ENCODE assay signal across 24 cellular contexts in the genomic region with DNA sequence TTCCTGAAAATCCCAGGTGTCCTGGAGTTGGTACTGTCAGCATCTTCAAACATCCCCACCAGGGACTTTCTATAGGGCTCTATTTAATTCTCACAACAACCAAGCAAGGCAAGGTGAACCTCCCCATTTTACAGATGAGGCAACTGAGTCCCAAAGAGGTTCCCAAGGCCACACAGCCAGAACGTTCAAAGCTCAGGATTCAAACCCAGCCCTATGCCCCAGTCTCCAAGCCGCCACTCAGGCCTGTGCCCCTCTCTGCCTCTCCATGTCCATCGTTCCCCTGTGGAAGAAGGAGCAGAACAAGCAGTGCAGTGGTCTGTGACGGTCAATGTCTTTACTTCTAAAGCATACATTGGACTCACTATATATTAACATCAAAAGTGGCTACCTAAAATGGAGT. TPM values are rescaled to one million over a fixed set of nuclear protein-coding genes. Genes with fewer than 3 reads are reported as not detected.
DNase-seq lines count a peak whose midpoint lies in the region; ATAC-seq and TF ChIP-seq lines count a peak whose summit lies in the region.
"Had no signal": no experiment of that assay in that cellular context is flagged by ENCODE, and none has a peak within 500 bp of the region (broad histone marks: within the 10 kb centered on the region; RNA-seq: fewer than 3 reads in every experiment).

No MANE protein-coding gene starts in this region.

- peaks cover 0 to 59% of the 10 kb centered on the region in 2 donors for H3K36me3 ChIP-seq in gastroesophageal sphincter

- no peak for TF ChIP-seq POLR2A in gastroesophageal sphincter (IDR thresholded peaks at IDR 0.05)

- TF ChIP-seq CTCF in RWPE1 (conservative IDR thresholded peaks at IDR 0.05; ENCODE audit: low read depth) = no peak
- TF ChIP-seq CTCF in glutamatergic neuron (IDR thresholded peaks at IDR 0.05; ENCODE audit: partially characterized antibody, unreplicated experiment) = no peak
- no peak for TF ChIP-seq CTCF in gastroesophageal sphincter (IDR thresholded peaks at IDR 0.05)

- no peak overlapping the region for H3K4me3 ChIP-seq in gastroesophageal sphincter
- H3K4me3 ChIP-seq: esophagus squamous epithelium, gastrocnemius medialis, lung, Peyer's patch, SJSA1, thoracic aorta had no signal

- H3K4me1 Mint-ChIP-seq in activated CD4-positive, alpha-beta T cell treated with anti-CD3 and anti-CD28 coated beads, Interleukin-2, amount 10 ng/mL, durations not matched to agents 7 days and 5 days = peaks cover 45% of the 10 kb centered on the region
- peaks cover 8% of the 10 kb centered on the region for H3K4me1 Mint-ChIP-seq in glutamatergic neuron (ENCODE audit: low read depth, unreplicated experiment)
- H3K4me1 Mint-ChIP-seq in stimulated activated effector memory CD8-positive, alpha-beta T cell treated with anti-CD3 and anti-CD28 coated beads, Interleukin-12 subunit alpha, Interleukin-12 subunit beta, amount 100 ng/mL, for 72 hours = peaks cover 52% of the 10 kb centered on the region

- peak overlapping the region; percentile 61; the same call in 1 of the 2 replicates for H3K27ac ChIP-seq in RWPE1
- no peak overlapping the region for H3K27ac ChIP-seq in gastroesophageal sphincter
- H3K27ac ChIP-seq: esophagus squamous epithelium, gastrocnemius medialis, Peyer's patch, SJSA1, thoracic aorta had no signal

- H3K36me3 Mint-ChIP-seq in activated CD4-positive, alpha-beta T cell treated with anti-CD3 and anti-CD28 coated beads, Interleukin-2, amount 10 ng/mL, durations not matched to agents 7 days and 5 days (ENCODE audit: low read depth) = peaks cover 33% of the 10 kb centered on the region
- no peaks in the 10 kb centered on the region for H3K36me3 Mint-ChIP-seq in glutamatergic neuron (ENCODE audit: unreplicated experiment)
- H3K36me3 Mint-ChIP-seq in stimulated activated effector memory CD8-positive, alpha-beta T cell treated with anti-CD3 and anti-CD28 coated beads, Interleukin-12 subunit alpha, Interleukin-12 subunit beta, amount 100 ng/mL, for 72 hours = peaks cover 36% of the 10 kb centered on the region

- H3K4me3 Mint-ChIP-seq in activated CD4-positive, alpha-beta T cell treated with anti-CD3 and anti-CD28 coated beads, Interleukin-2, amount 10 ng/mL, durations not matched to agents 7 days and 5 days = no peak overlapping the region
- no peak overlapping the region for H3K4me3 Mint-ChIP-seq in glutamatergic neuron (ENCODE audit: unreplicated experiment)
- H3K4me3 Mint-ChIP-seq in stimulated activated effector memory CD8-positive, alpha-beta T cell treated with anti-CD3 and anti-CD28 coated beads, Interleukin-12 subunit alpha, Interleukin-12 subunit beta, amount 100 ng/mL, for 72 hours = no peak overlapping the region
- H3K4me3 Mint-ChIP-seq: stimulated activated memory B cell treated with anti-CD40 and anti-IgM and Interleukin-4, amounts not matched to agents 10 μg/mL and 1 μg/mL and 100 μg/mL, for 72 hours had no signal

- TF ChIP-seq EP300 in gastroesophageal sphincter (IDR thresholded peaks at IDR 0.05) = no peak

- H3K9me3 ChIP-seq in gastroesophageal sphincter = no peaks in the 10 kb centered on the region
- H3K9me3 ChIP-seq: esophagus squamous epithelium, gastrocnemius medialis, Peyer's patch, SJSA1, thoracic aorta had no signal

- no peaks in the 10 kb centered on the region for H3K27me3 Mint-ChIP-seq in activated CD4-positive, alpha-beta T cell treated with anti-CD3 and anti-CD28 coated beads, Interleukin-2, amount 10 ng/mL, durations not matched to agents 7 days and 5 days
- peaks cover 5% of the 10 kb centered on the region for H3K27me3 Mint-ChIP-seq in glutamatergic neuron (ENCODE audit: unreplicated experiment)
- H3K27me3 Mint-ChIP-seq: brain; stimulated activated memory B cell treated with anti-CD40 and anti-IgM and Interleukin-4, amounts not matched to agents 10 μg/mL and 1 μg/mL and 100 μg/mL, for 72 hours had no signal

- no peaks in the 10 kb centered on the region for H3K27me3 ChIP-seq in gastroesophageal sphincter
- H3K27me3 ChIP-seq: esophagus squamous epithelium, gastrocnemius medialis, Peyer's patch, SJSA1 had no signal

- WGBS in gastroesophageal sphincter (ENCODE audit: low coverage in 1 of 2), 2 donors = 81% methylated on average over 4 of the region's 4 CpGs; no CpG with 5 or more reads in 1 of the 2 donors

- H3K9me3 Mint-ChIP-seq in activated CD4-positive, alpha-beta T cell treated with anti-CD3 and anti-CD28 coated beads, Interleukin-2, amount 10 ng/mL, durations not matched to agents 7 days and 5 days = no peaks in the 10 kb centered on the region
- peaks cover 10% of the 10 kb centered on the region for H3K9me3 Mint-ChIP-seq in glutamatergic neuron (ENCODE audit: unreplicated experiment)
- H3K9me3 Mint-ChIP-seq in stimulated activated effector memory CD8-positive, alpha-beta T cell treated with anti-CD3 and anti-CD28 coated beads, Interleukin-12 subunit alpha, Interleukin-12 subunit beta, amount 100 ng/mL, for 72 hours = no peaks in the 10 kb centered on the region
- H3K9me3 Mint-ChIP-seq: brain; stimulated activated memory B cell treated with anti-CD40 and anti-IgM and Interleukin-4, amounts not matched to agents 10 μg/mL and 1 μg/mL and 100 μg/mL, for 72 hours; T-helper 1 cell treated with Interleukin-12 subunit alpha and Interleukin-12 subunit beta and Interleukin-4 antibody, amounts not matched to agents 30 μg/mL and 1 μg/mL, for 36 hours had no signal

- ATAC-seq in stimulated activated effector memory CD8-positive, alpha-beta T cell treated with anti-CD3 and anti-CD28 coated beads, Interleukin-12 subunit alpha, Interleukin-12 subunit beta, amount 100 ng/mL, for 72 hours = no peak
- no peak for ATAC-seq in gastroesophageal sphincter
- no peak for ATAC-seq in GM21367 (IDR thresholded peaks at IDR 0.05; ENCODE audit: unreplicated experiment)
- ATAC-seq: gastrocnemius medialis had no signal

- POLR2A ChIA-PET in activated CD4-positive, alpha-beta T cell treated with anti-CD3 and anti-CD28 coated beads, Interleukin-2, amount 10 ng/mL, durations not matched to agents 7 days and 5 days (lab: Charles Lee) = no interaction called here
- POLR2A ChIA-PET in RWPE1 (lab: Yijun Ruan, JAX; ENCODE audit: low non-redundant PET) = no interaction called here

- peak overlapping the region; percentile 39 for H3K27ac Mint-ChIP-seq in activated CD4-positive, alpha-beta T cell treated with anti-CD3 and anti-CD28 coated beads, Interleukin-2, amount 10 ng/mL, durations not matched to agents 7 days and 5 days
- no peak overlapping the region for H3K27ac Mint-ChIP-seq in glutamatergic neuron (ENCODE audit: unreplicated experiment)
- H3K27ac Mint-ChIP-seq in stimulated activated effector memory CD8-positive, alpha-beta T cell treated with anti-CD3 and anti-CD28 coated beads, Interleukin-12 subunit alpha, Interleukin-12 subunit beta, amount 100 ng/mL, for 72 hours = peak overlapping the region; percentile 76
- H3K27ac Mint-ChIP-seq: stimulated activated memory B cell treated with anti-CD40 and anti-IgM and Interleukin-4, amounts not matched to agents 10 μg/mL and 1 μg/mL and 100 μg/mL, for 72 hours; T-helper 1 cell treated with Interleukin-12 subunit alpha and Interleukin-12 subunit beta and Interleukin-4 antibody, amounts not matched to agents 30 μg/mL and 1 μg/mL, for 36 hours had no signal

- peaks cover 0 to 29% (median 14%) of the 10 kb centered on the region in 3 donors for H3K4me1 ChIP-seq in gastroesophageal sphincter

- CTCF ChIA-PET in activated CD4-positive, alpha-beta T cell treated with anti-CD3 and anti-CD28 coated beads, Interleukin-2, amount 10 ng/mL, durations not matched to agents 7 days and 5 days (lab: Charles Lee) = interaction anchor here (0.8 kb wide), 1 partner anchor 10 kb away, joined by 4 read pairs; no protein-coding TSS in a partner anchor
- CTCF ChIA-PET in RWPE1 (lab: Yijun Ruan, JAX) = interaction anchor here (1.6 kb wide), 1 partner anchor 88 kb away, joined by 6 read pairs; no protein-coding TSS in a partner anchor

- no peak for DNase-seq in activated CD4-positive, alpha-beta T cell treated with anti-CD3 and anti-CD28 coated beads, Interleukin-2, amount 10 ng/mL, durations not matched to agents 7 days and 5 days
- no peak for DNase-seq in activated CD4-positive, alpha-beta T cell treated with anti-CD3 and anti-CD28 coated beads, Interleukin-2, amount 50 U/mL, for 1 hour
- DNase-seq in RWPE1 (ENCODE audit: low spot score) = no peak
- peak; percentile 3 for DNase-seq in glutamatergic neuron
- no peak for DNase-seq in stimulated activated effector memory CD8-positive, alpha-beta T cell treated with anti-CD3 and anti-CD28 coated beads, Interleukin-12 subunit alpha, Interleukin-12 subunit beta, amount 100 ng/mL, for 72 hours (ENCODE audit: low spot score in 2 of 2)
- DNase-seq in dermis blood vessel endothelial cell = no peak
- DNase-seq: esophagus squamous epithelium; gastrocnemius medialis; NCI-H446 treated with DMSO at 0.1 percent for 48 hours; NK-92 treated with Interleukin-12 subunit alpha and Interleukin-12 subunit beta, amount 100 ng/mL, for 24 hours; stimulated activated CD4-positive, alpha-beta T cell treated with anti-CD3 and anti-CD28 coated beads, Interleukin-1b, Interleukin-23, amount 100 ng/mL, for 48 hours had no signal

RNA-seq across cellular contexts. Expression of gene ZNF319, which starts 6.1 kb away (rescaled TPM):
- 10 to 100 TPM; 19.8 to 20.8 TPM for total RNA-seq in activated CD4-positive, alpha-beta T cell treated with anti-CD3 and anti-CD28 coated beads, Interleukin-2, amount 10 ng/mL, durations not matched to agents 7 days and 5 days
- 13.9 TPM for total RNA-seq in glutamatergic neuron (ENCODE audit: unreplicated experiment)
- total RNA-seq in gastroesophageal sphincter = 10 to 100 TPM in 1 of 4 donors, 1 to 10 TPM in 3; 4.4 to 16.0 (median 8.0) TPM
- total RNA-seq in dermis blood vessel endothelial cell = 3.4 and 6.0 TPM in 2 replicates

RNA-seq across cellular contexts. Expression of gene USB1, which starts 6.8 kb away (rescaled TPM):
- 10 to 100 TPM; 52.0 to 58.0 TPM for total RNA-seq in activated CD4-positive, alpha-beta T cell treated with anti-CD3 and anti-CD28 coated beads, Interleukin-2, amount 10 ng/mL, durations not matched to agents 7 days and 5 days
- total RNA-seq in glutamatergic neuron (ENCODE audit: unreplicated experiment) = 107 TPM
- total RNA-seq in gastroesophageal sphincter = 10 to 100 TPM; 18.2 to 87.1 (median 27.6) TPM
- 57.3 and 128 TPM in 2 replicates for total RNA-seq in dermis blood vessel endothelial cell

RNA-seq across cellular contexts. Expression of gene CNGB1, which starts 23.4 kb away (rescaled TPM):
- total RNA-seq in activated CD4-positive, alpha-beta T cell treated with anti-CD3 and anti-CD28 coated beads, Interleukin-2, amount 10 ng/mL, durations not matched to agents 7 days and 5 days = not detected
- total RNA-seq in glutamatergic neuron (ENCODE audit: unreplicated experiment) (0.91 TPM), gastroesophageal sphincter (under 1 TPM in 2 of 4 donors, not detected in 2; 0.15 to 0.67 TPM), dermis blood vessel endothelial cell (not detected in 2 replicates)
- total RNA-seq: A172, gastrocnemius medialis, IMR-90, MCF 10A, skeletal muscle tissue, thoracic aorta had no signal

RNA-seq across cellular contexts. Expression of gene MMP15, which starts 31.2 kb away (rescaled TPM):
- total RNA-seq in activated CD4-positive, alpha-beta T cell treated with anti-CD3 and anti-CD28 coated beads, Interleukin-2, amount 10 ng/mL, durations not matched to agents 7 days and 5 days = under 1 TPM; 0.20 to 0.27 TPM
- 69.9 TPM for total RNA-seq in glutamatergic neuron (ENCODE audit: unreplicated experiment)
- 10 to 100 TPM in 2 of 4 donors, 1 to 10 TPM in 2; 2.0 to 12.8 (median 8.0) TPM for total RNA-seq in gastroesophageal sphincter
- total RNA-seq in dermis blood vessel endothelial cell = 24.2 and 32.3 TPM in 2 replicates
